In genomic region chr13:45339867-45340266, GRCh38 we compare ENCODE assay signal across 8 cellular contexts. TPM values are rescaled to one million over a fixed set of nuclear protein-coding genes. Genes with fewer than 3 reads are reported as not detected.
DNase-seq lines count a peak whose midpoint lies in the region; ATAC-seq and TF ChIP-seq lines count a peak whose summit lies in the region.

No MANE protein-coding gene starts in this region.

- H3K27me3 ChIP-seq in HCT116 (ENCODE audit: insufficient read depth, low read length) (no peaks in the 10 kb centered on the region), hepatocyte (no peaks in the 10 kb centered on the region)

- H4K20me1 ChIP-seq in HCT116 (ENCODE audit: insufficient read depth) (peaks cover 48% of the 10 kb centered on the region), hepatocyte (ENCODE audit: insufficient read depth, poor library complexity, severe bottlenecking) (peaks cover 55% of the 10 kb centered on the region)

- CTCF ChIA-PET in HCT116 (lab: Charles Lee): no interaction called here

- TF ChIP-seq RAD21 in HCT116 (IDR thresholded peaks at IDR 0.05; ENCODE audit: low read depth): no peak

- H3K4me3 ChIP-seq in HCT116 (replicated peaks in 1 of 2; ENCODE audit: low read depth in 1 of 2, low read length in 2 of 2) (peak overlapping the region; percentile 61 to 62), hepatocyte (peak overlapping the region; percentile 81)

- WGBS in hepatocyte (ENCODE audit: low lambda C conversion rate, missing lambda C conversion rate): 10% methylated on average over 11 of the region's 11 CpGs

- H2AFZ ChIP-seq in HCT116 (ENCODE audit: low read depth, low read length, poor library complexity, severe bottlenecking) (no peak overlapping the region), hepatocyte (no peak overlapping the region)

- no peak for ATAC-seq in HCT116
- no peak for ATAC-seq in omental fat pad (ENCODE audit: low FRiP score)

- peaks cover 68% of the 10 kb centered on the region for H3K79me2 ChIP-seq in HCT116 (ENCODE audit: insufficient read depth, low read length)
- H3K79me2 ChIP-seq in hepatocyte: peaks cover 86% of the 10 kb centered on the region

- POLR2A ChIA-PET in HCT116 (lab: Charles Lee): interaction anchor here (1.0 to 2.5 kb wide), 3 partner anchors 12 to 28 kb away, joined by 3 to 15 read pairs (median 10); no protein-coding TSS in a partner anchor

- no peaks in the 10 kb centered on the region for H3K9me3 ChIP-seq in HCT116 (ENCODE audit: control insufficient read depth in 1 of 2, insufficient read depth in 1 of 2, low read depth in 1 of 2, low read length in 2 of 2)
- H3K9me3 ChIP-seq in hepatocyte (ENCODE audit: low read depth): no peaks in the 10 kb centered on the region

- TF ChIP-seq CTCF in HCT116 (IDR thresholded peaks at IDR 0.05 in 2 of 3, conservative IDR thresholded peaks at IDR 0.05 in 1 of 3; ENCODE audit: borderline replicate concordance in 1 of 3, insufficient read depth in 1 of 3, low read depth in 2 of 3, low read length in 2 of 3): no peak
- TF ChIP-seq CTCF in hepatocyte (IDR thresholded peaks at IDR 0.05; ENCODE audit: poor library complexity): no peak
- TF ChIP-seq CTCF in omental fat pad (IDR thresholded peaks at IDR 0.05): no peak

- no TSS peak for BruUV-seq in HCT116 (replicated peaks; lab: Mats Ljungman, UMichigan)

- no peak for DNase-seq in HCT116 (ENCODE audit: low read depth, low spot score)
- peak; percentile 52 to 63 for DNase-seq in activated T-cell treated with anti-CD3 and anti-CD28 coated beads, Interleukin-2, amount 50 U/mL, for 48 hours
- no peak for DNase-seq in hepatocyte (ENCODE audit: low spot score)
- peak; percentile 30 to 31 for DNase-seq in stimulated activated CD4-positive, alpha-beta T cell treated with anti-CD3 and anti-CD28 coated beads, Interleukin-15, amount 100 ng/mL, for 48 hours (ENCODE audit: low read depth in 2 of 2)
- no peak for DNase-seq in SIG-M5 treated with dmso at 0.1 percent for 504 hours (lab: John Stamatoyannopoulos, UW; ENCODE audit: unreplicated experiment)
- DNase-seq in HuH-7.5 (ENCODE audit: low spot score): no peak
- DNase-seq in omental fat pad (ENCODE audit: low spot score): no peak
- no peak for DNase-seq in SKM-1 treated with dmso at 0.1 percent for 144 hours (lab: John Stamatoyannopoulos, UW; ENCODE audit: unreplicated experiment)

- no peak for TF ChIP-seq POLR2A in HCT116 (IDR thresholded peaks at IDR 0.05; ENCODE audit: borderline replicate concordance, extremely low read depth, insufficient read depth, insufficient read length)

- H3K36me3 ChIP-seq in HCT116 (ENCODE audit: control insufficient read depth in 1 of 2, insufficient read depth in 2 of 2, low read length in 2 of 2) (peaks cover 40 to 49% of the 10 kb centered on the region in 2 experiments), hepatocyte (replicated peaks; ENCODE audit: insufficient read depth, low read depth) (peaks cover 13% of the 10 kb centered on the region)

- H3K27ac ChIP-seq in HCT116 (ENCODE audit: low read depth, low read length): peak overlapping the region; percentile 95
- H3K27ac ChIP-seq in hepatocyte: peak overlapping the region; percentile 99

- H3K4me1 ChIP-seq in HCT116 (ENCODE audit: control insufficient read depth in 1 of 2, insufficient read depth in 2 of 2, low read length in 2 of 2) (peaks cover 33 to 60% of the 10 kb centered on the region in 2 experiments), hepatocyte (ENCODE audit: insufficient read depth) (peaks cover 25% of the 10 kb centered on the region)

- intact Hi-C loops in HCT116 (cut with micrococcal nuclease): no loop called here

- peak overlapping the region; percentile 98 for H3K9ac ChIP-seq in HCT116 (ENCODE audit: low read length)

- peak overlapping the region; percentile 79 for H3K4me2 ChIP-seq in HCT116 (ENCODE audit: low read length)
- H3K4me2 ChIP-seq in hepatocyte: peak overlapping the region; percentile 86

- H3K9me2 ChIP-seq in HCT116 (ENCODE audit: insufficient read depth): no peaks in the 10 kb centered on the region
- no peaks in the 10 kb centered on the region for H3K9me2 ChIP-seq in hepatocyte (replicated peaks; ENCODE audit: insufficient read depth)

- RAD21 ChIA-PET in HCT116 (lab: Charles Lee; ENCODE audit: low non-redundant PET in 1 of 2, low total read pairs in 2 of 2, uncharacterized antibody in 2 of 2, unreplicated experiment in 2 of 2): no interaction called here

TF ChIP-seq in HCT116, 20 proteins besides CTCF, POLR2A, EP300 and RAD21:
- TF ChIP-seq ATF3 (IDR thresholded peaks at IDR 0.05) (no peak), FOSL1 (IDR thresholded peaks at IDR 0.05; ENCODE audit: low read depth) (no peak), CBX3 (IDR thresholded peaks at IDR 0.05; ENCODE audit: low read depth) (no peak), EGR1 (IDR thresholded peaks at IDR 0.05; ENCODE audit: low read depth) (no peak), SIN3A (IDR thresholded peaks at IDR 0.05; ENCODE audit: low read depth) (no peak), EZH2phosphoT487 (IDR thresholded peaks at IDR 0.05; ENCODE audit: borderline replicate concordance) (no peak), ZFX (IDR thresholded peaks at IDR 0.05) (no peak), ZNF274 (IDR thresholded peaks at IDR 0.05; ENCODE audit: low read depth, low read length) (no peak), ELF1 (IDR thresholded peaks at IDR 0.05; ENCODE audit: borderline replicate concordance, low read depth) (no peak), EZH2 (IDR thresholded peaks at IDR 0.05) (no peak), CEBPB (IDR thresholded peaks at IDR 0.05; ENCODE audit: low read depth) (no peak), MAX (IDR thresholded peaks at IDR 0.05) (no peak), SP1 (IDR thresholded peaks at IDR 0.05; ENCODE audit: low read depth) (no peak), REST (IDR thresholded peaks at IDR 0.05; ENCODE audit: low read depth) (no peak), TCF7L2 (IDR thresholded peaks at IDR 0.05; ENCODE audit: borderline replicate concordance, extremely low read depth, insufficient read depth, insufficient read length) (no peak), SRF (IDR thresholded peaks at IDR 0.05; ENCODE audit: low read depth) (no peak), JUND (IDR thresholded peaks at IDR 0.05) (no peak)

RNA-seq across cellular contexts. Expression of gene TPT1, which starts 1.1 kb away (rescaled TPM):
- total RNA-seq in HCT116 (2021; ENCODE audit: unreplicated experiment): 2,859 TPM
- polyA plus RNA-seq in HCT116 (2012): 3,620 and 4,032 TPM in 2 replicates
- 6,453 and 7,332 TPM in 2 replicates for total RNA-seq in hepatocyte
- 1,047 and 1,085 TPM in 2 replicates for polyA plus RNA-seq in hepatocyte
- 1,000 to 10,000 TPM; 3,407 to 5,053 (median 4,011) TPM for total RNA-seq in omental fat pad

Comparison
In these comparisons a context has a peak if more than half of its experiments do, and no peak if none do; other contexts are left out.
1. DNase-seq: peak in activated T-cell treated with anti-CD3 and anti-CD28 coated beads, Interleukin-2, amount 50 U/mL, for 48 hours (2 of 2) and stimulated activated CD4-positive, alpha-beta T cell treated with anti-CD3 and anti-CD28 coated beads, Interleukin-15, amount 100 ng/mL, for 48 hours (2 of 2); none in HCT116 (single experiment), hepatocyte (single experiment), SIG-M5 treated with dmso at 0.1 percent for 504 hours (single experiment), HuH-7.5 (single experiment), omental fat pad (single experiment) and SKM-1 treated with dmso at 0.1 percent for 144 hours (single experiment).